12 cellular contexts compared by ENCODE assay signal in genomic region chr15:88637436-88637835, GRCh38. TPM values are rescaled to one million over a fixed set of nuclear protein-coding genes. Genes with fewer than 3 reads are reported as not detected.
DNase-seq lines count a peak whose midpoint lies in the region; ATAC-seq, FAIRE-seq and TF ChIP-seq lines count a peak whose summit lies in the region.
"Had no signal": no experiment of that assay in that cellular context is flagged by ENCODE, and none has a peak within 500 bp of the region (broad histone marks: within the 10 kb centered on the region; RNA-seq: fewer than 3 reads in every experiment).

No MANE protein-coding gene starts in this region.

- no peaks in the 10 kb centered on the region for H3K27me3 Mint-ChIP-seq in activated naive CD8-positive, alpha-beta T cell treated with anti-CD3 and anti-CD28 coated beads, Interleukin-2, amount 50 U/mL, for 24 hours

- H3K36me3 ChIP-seq in lower lobe of right lung (peaks cover 12% of the 10 kb centered on the region), tibial artery (peaks cover 0 to 15% (median 0%) of the 10 kb centered on the region in 3 donors)

- no peak for TF ChIP-seq CTCF in lower lobe of right lung (IDR thresholded peaks at IDR 0.05)
- TF ChIP-seq CTCF in tibial artery (IDR thresholded peaks at IDR 0.05) = no peak

- H3K4me1 ChIP-seq in lower lobe of right lung (peaks cover 67% of the 10 kb centered on the region), tibial artery (peaks cover 0 to 25% (median 19%) of the 10 kb centered on the region in 4 donors)

- H3K36me3 Mint-ChIP-seq in activated naive CD8-positive, alpha-beta T cell treated with anti-CD3 and anti-CD28 coated beads, Interleukin-2, amount 50 U/mL, for 24 hours (ENCODE audit: low read depth) = peaks cover 54% of the 10 kb centered on the region

- no peak for ATAC-seq in activated naive CD8-positive, alpha-beta T cell treated with anti-CD3 and anti-CD28 coated beads, Interleukin-2, amount 50 U/mL, for 24 hours
- no peak for ATAC-seq in lower lobe of right lung
- no peak for ATAC-seq in GM21529 (IDR thresholded peaks at IDR 0.05; ENCODE audit: unreplicated experiment)

- H3K27me3 ChIP-seq in lower lobe of right lung (ENCODE audit: low read depth) = no peaks in the 10 kb centered on the region
- H3K27me3 ChIP-seq in tibial artery = no peaks in the 10 kb centered on the region
- H3K27me3 ChIP-seq: SJSA1 had no signal

- H3K27ac Mint-ChIP-seq in activated naive CD8-positive, alpha-beta T cell treated with anti-CD3 and anti-CD28 coated beads, Interleukin-2, amount 50 U/mL, for 24 hours = peak overlapping the region; percentile 98

- DNase-seq in activated effector memory CD4-positive, alpha-beta T cell treated with anti-CD3 and anti-CD28 coated beads, Interleukin-2, amount 50 U/mL, for 16 hours = peak; percentile 61
- no peak for DNase-seq in activated effector memory CD4-positive, alpha-beta T cell treated with Interleukin-2 at 50 U/mL for 16 hours
- no peak for DNase-seq in activated naive CD8-positive, alpha-beta T cell treated with anti-CD3 and anti-CD28 coated beads, Interleukin-2, amount 50 U/mL, for 24 hours
- no peak for DNase-seq in lower lobe of right lung
- peak; percentile 11 to 37 for DNase-seq in tibial artery
- DNase-seq in frontal cortex (ENCODE audit: low spot score in 2 of 2) = no peak
- no peak for DNase-seq in NCI-H774 (lab: John Stamatoyannopoulos, UW)
- DNase-seq: NCI-H1105 had no signal

- intact Hi-C loops in lower lobe of right lung (cut with DNase I) = no loop called here
- intact Hi-C loops in tibial artery (cut with DNase I; ENCODE audit: low total_unique reads) = no loop called here

- H3K4me1 Mint-ChIP-seq in activated naive CD8-positive, alpha-beta T cell treated with anti-CD3 and anti-CD28 coated beads, Interleukin-2, amount 50 U/mL, for 24 hours = peaks cover 91% of the 10 kb centered on the region

- H3K4me3 Mint-ChIP-seq in activated naive CD8-positive, alpha-beta T cell treated with anti-CD3 and anti-CD28 coated beads, Interleukin-2, amount 50 U/mL, for 24 hours = peak overlapping the region; percentile 88

- H3K27ac ChIP-seq in lower lobe of right lung (peak overlapping the region; percentile 98), tibial artery (peak overlapping the region; percentile 96 to 98)

- no peaks in the 10 kb centered on the region for H3K9me3 Mint-ChIP-seq in activated naive CD8-positive, alpha-beta T cell treated with anti-CD3 and anti-CD28 coated beads, Interleukin-2, amount 50 U/mL, for 24 hours

- H3K4me3 ChIP-seq in lower lobe of right lung = no peak overlapping the region
- H3K4me3 ChIP-seq in tibial artery = no peak overlapping the region
- H3K4me3 ChIP-seq: lung, SJSA1 had no signal

- H3K9me3 ChIP-seq in lower lobe of right lung (no peaks in the 10 kb centered on the region), tibial artery (no peaks in the 10 kb centered on the region)
- H3K9me3 ChIP-seq: SJSA1 had no signal

- no peak for FAIRE-seq in frontal cortex (lab: Jason Lieb, UNC)
- FAIRE-seq: GM12891 had no signal

RNA-seq across cellular contexts. Expression of gene ISG20, which starts 1.4 kb away (rescaled TPM):
- total RNA-seq in lower lobe of right lung (32.0 TPM), frontal cortex (not detected)

RNA-seq across cellular contexts. Expression of gene AEN, which starts 16.3 kb away (rescaled TPM):
- 23.8 TPM for total RNA-seq in lower lobe of right lung
- 4.5 TPM for total RNA-seq in frontal cortex

Comparison
In these comparisons a context has a peak if more than half of its experiments do, and no peak if none do; other contexts are left out.
1. DNase-seq: peak in activated effector memory CD4-positive, alpha-beta T cell treated with anti-CD3 and anti-CD28 coated beads, Interleukin-2, amount 50 U/mL, for 16 hours (single experiment) and tibial artery (2 of 2); none in activated effector memory CD4-positive, alpha-beta T cell treated with Interleukin-2 at 50 U/mL for 16 hours (single experiment), activated naive CD8-positive, alpha-beta T cell treated with anti-CD3 and anti-CD28 coated beads, Interleukin-2, amount 50 U/mL, for 24 hours (single experiment), lower lobe of right lung (single experiment), frontal cortex (0 of 2) and NCI-H774 (single experiment).
2. RNA of gene ISG20, which starts 1.4 kb away (total RNA-seq): 32.0 TPM in lower lobe of right lung (single experiment); not detected in frontal cortex (single experiment); every median in the first group is over 10 times any median in the second.